Comparison of ENCODE assay signal across 1 cellular context in genomic region chr15:61318276-61318675, GRCh38.
TF ChIP-seq lines count a peak whose summit lies in the region.

No MANE protein-coding gene starts in this region.

TF ChIP-seq in WTC11, 78 proteins besides CTCF, POLR2A, EP300 and RAD21 (continued from another document):
- TF ChIP-seq, protein P1, sequence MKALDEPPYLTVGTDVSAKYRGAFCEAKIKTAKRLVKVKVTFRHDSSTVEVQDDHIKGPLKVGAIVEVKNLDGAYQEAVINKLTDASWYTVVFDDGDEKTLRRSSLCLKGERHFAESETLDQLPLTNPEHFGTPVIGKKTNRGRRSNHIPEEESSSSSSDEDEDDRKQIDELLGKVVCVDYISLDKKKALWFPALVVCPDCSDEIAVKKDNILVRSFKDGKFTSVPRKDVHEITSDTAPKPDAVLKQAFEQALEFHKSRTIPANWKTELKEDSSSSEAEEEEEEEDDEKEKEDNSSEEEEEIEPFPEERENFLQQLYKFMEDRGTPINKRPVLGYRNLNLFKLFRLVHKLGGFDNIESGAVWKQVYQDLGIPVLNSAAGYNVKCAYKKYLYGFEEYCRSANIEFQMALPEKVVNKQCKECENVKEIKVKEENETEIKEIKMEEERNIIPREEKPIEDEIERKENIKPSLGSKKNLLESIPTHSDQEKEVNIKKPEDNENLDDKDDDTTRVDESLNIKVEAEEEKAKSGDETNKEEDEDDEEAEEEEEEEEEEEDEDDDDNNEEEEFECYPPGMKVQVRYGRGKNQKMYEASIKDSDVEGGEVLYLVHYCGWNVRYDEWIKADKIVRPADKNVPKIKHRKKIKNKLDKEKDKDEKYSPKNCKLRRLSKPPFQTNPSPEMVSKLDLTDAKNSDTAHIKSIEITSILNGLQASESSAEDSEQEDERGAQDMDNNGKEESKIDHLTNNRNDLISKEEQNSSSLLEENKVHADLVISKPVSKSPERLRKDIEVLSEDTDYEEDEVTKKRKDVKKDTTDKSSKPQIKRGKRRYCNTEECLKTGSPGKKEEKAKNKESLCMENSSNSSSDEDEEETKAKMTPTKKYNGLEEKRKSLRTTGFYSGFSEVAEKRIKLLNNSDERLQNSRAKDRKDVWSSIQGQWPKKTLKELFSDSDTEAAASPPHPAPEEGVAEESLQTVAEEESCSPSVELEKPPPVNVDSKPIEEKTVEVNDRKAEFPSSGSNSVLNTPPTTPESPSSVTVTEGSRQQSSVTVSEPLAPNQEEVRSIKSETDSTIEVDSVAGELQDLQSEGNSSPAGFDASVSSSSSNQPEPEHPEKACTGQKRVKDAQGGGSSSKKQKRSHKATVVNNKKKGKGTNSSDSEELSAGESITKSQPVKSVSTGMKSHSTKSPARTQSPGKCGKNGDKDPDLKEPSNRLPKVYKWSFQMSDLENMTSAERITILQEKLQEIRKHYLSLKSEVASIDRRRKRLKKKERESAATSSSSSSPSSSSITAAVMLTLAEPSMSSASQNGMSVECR (CRISPR knock-in tag; IDR thresholded peaks at IDR 0.05; ENCODE audit: borderline replicate concordance) = no peak
- no peak for TF ChIP-seq RELA (CRISPR knock-in tag; IDR thresholded peaks at IDR 0.05; ENCODE audit: borderline replicate concordance)
- TF ChIP-seq SOX15 (CRISPR knock-in tag; IDR thresholded peaks at IDR 0.05) = no peak
- no peak for TF ChIP-seq FOXJ3 (CRISPR knock-in tag; IDR thresholded peaks at IDR 0.05; ENCODE audit: borderline replicate concordance)
- no peak for TF ChIP-seq ZNF219 (CRISPR knock-in tag; IDR thresholded peaks at IDR 0.05; ENCODE audit: borderline replicate concordance)
- no peak for TF ChIP-seq ZBTB21 (CRISPR knock-in tag; IDR thresholded peaks at IDR 0.05; ENCODE audit: borderline replicate concordance)
- TF ChIP-seq, protein P2, sequence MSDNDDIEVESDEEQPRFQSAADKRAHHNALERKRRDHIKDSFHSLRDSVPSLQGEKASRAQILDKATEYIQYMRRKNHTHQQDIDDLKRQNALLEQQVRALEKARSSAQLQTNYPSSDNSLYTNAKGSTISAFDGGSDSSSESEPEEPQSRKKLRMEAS (CRISPR knock-in tag; IDR thresholded peaks at IDR 0.05) = no peak
- no peak for TF ChIP-seq CREB1 (CRISPR knock-in tag; IDR thresholded peaks at IDR 0.05)
- TF ChIP-seq, protein P3, sequence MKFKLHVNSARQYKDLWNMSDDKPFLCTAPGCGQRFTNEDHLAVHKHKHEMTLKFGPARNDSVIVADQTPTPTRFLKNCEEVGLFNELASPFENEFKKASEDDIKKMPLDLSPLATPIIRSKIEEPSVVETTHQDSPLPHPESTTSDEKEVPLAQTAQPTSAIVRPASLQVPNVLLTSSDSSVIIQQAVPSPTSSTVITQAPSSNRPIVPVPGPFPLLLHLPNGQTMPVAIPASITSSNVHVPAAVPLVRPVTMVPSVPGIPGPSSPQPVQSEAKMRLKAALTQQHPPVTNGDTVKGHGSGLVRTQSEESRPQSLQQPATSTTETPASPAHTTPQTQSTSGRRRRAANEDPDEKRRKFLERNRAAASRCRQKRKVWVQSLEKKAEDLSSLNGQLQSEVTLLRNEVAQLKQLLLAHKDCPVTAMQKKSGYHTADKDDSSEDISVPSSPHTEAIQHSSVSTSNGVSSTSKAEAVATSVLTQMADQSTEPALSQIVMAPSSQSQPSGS (CRISPR knock-in tag; IDR thresholded peaks at IDR 0.05; ENCODE audit: borderline replicate concordance, low read depth) = no peak
- TF ChIP-seq EMX1 (CRISPR knock-in tag; IDR thresholded peaks at IDR 0.05) = no peak
- TF ChIP-seq ZNF138 (CRISPR knock-in tag; conservative IDR thresholded peaks at IDR 0.05) = no peak
- TF ChIP-seq, protein P4, sequence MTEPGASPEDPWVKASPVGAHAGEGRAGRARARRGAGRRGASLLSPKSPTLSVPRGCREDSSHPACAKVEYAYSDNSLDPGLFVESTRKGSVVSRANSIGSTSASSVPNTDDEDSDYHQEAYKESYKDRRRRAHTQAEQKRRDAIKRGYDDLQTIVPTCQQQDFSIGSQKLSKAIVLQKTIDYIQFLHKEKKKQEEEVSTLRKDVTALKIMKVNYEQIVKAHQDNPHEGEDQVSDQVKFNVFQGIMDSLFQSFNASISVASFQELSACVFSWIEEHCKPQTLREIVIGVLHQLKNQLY (CRISPR knock-in tag; IDR thresholded peaks at IDR 0.05) = no peak
